Comparison of ENCODE assay signal across 12 cellular contexts in the genomic region with DNA sequence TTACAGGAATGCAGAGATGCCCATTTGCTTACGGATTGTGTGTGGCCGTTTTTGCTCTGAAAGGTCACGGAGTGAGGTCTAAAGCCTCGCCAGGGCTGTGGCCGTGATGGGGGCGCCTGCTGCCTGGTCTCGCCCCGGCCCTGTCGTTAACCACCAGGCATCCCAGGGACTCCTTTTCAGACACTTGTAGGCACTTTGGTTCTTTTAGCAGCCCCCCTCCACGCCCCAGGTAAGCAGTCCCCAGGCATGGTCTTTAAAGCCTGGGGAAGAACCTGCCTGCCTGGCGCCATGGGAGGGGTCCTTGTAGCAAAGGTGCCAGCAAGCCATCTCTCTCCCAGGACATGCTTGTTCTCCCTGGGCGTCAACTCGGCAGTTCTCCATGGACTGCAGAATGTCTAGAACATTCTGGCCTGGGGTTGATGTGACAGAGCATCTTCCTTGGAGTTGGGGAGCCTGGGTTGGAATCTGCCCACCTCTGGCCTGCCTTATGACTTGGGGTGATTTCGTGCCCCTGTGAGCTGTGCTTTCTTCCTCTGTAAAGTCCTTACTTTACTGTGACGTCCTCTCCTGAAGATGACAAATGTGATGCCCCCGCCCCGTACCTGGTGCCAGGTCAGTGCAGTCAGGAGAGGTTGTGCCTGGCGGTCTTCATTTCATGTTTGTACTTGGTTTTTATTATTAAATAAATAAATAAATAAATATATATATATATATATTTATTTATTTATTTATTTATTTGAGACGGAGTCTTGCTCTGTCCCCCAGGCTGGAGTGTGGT. TPM values are rescaled to one million over a fixed set of nuclear protein-coding genes. Genes with fewer than 3 reads are reported as not detected.
DNase-seq lines count a peak whose midpoint lies in the region; ATAC-seq and TF ChIP-seq lines count a peak whose summit lies in the region.
"Had no signal": no experiment of that assay in that cellular context is flagged by ENCODE, and none has a peak within 500 bp of the region (broad histone marks: within the 10 kb centered on the region; RNA-seq: fewer than 3 reads in every experiment).

No MANE protein-coding gene starts in this region.

- H3K4me3 Mint-ChIP-seq in central memory CD8-positive, alpha-beta T cell, result peak overlapping the region; percentile 65
- H3K4me3 Mint-ChIP-seq: nephron had no signal

- TF ChIP-seq CTCF in upper lobe of right lung (IDR thresholded peaks at IDR 0.05), result no peak

- no peaks in the 10 kb centered on the region for H3K9me3 Mint-ChIP-seq in central memory CD8-positive, alpha-beta T cell
- H3K9me3 Mint-ChIP-seq: nephron had no signal

- intact Hi-C loops in Right ventricle myocardium inferior (cut with DNase I), result no loop called here
- intact Hi-C loops in cardiac septum (cut with DNase I), result no loop called here
- intact Hi-C loops in upper lobe of right lung (cut with DNase I), result no loop called here

- peaks cover 5% of the 10 kb centered on the region for H3K36me3 Mint-ChIP-seq in central memory CD8-positive, alpha-beta T cell (ENCODE audit: insufficient read depth)

- H3K27ac ChIP-seq in upper lobe of right lung, result no peak overlapping the region
- H3K27ac ChIP-seq: RWPE1, VCaP had no signal

- ATAC-seq in Right ventricle myocardium inferior (no peak), upper lobe of right lung (no peak)
- ATAC-seq in central memory CD8-positive, alpha-beta T cell (replicated peaks; ENCODE audit: extremely low read depth, poor library complexity, severe bottlenecking), result no peak

- H3K27me3 ChIP-seq in upper lobe of right lung, result no peaks in the 10 kb centered on the region

- H3K4me3 ChIP-seq in upper lobe of right lung, result no peak overlapping the region

- H3K9me3 ChIP-seq in upper lobe of right lung, result no peaks in the 10 kb centered on the region

- no peak overlapping the region for H3K27ac Mint-ChIP-seq in central memory CD8-positive, alpha-beta T cell (ENCODE audit: low read depth)
- H3K27ac Mint-ChIP-seq: nephron had no signal

- H3K4me1 Mint-ChIP-seq in central memory CD8-positive, alpha-beta T cell, result peaks cover 8% of the 10 kb centered on the region

- H3K27me3 Mint-ChIP-seq in central memory CD8-positive, alpha-beta T cell, result no peaks in the 10 kb centered on the region

- H3K36me3 ChIP-seq in upper lobe of right lung, result peaks cover 11% of the 10 kb centered on the region

- H3K4me1 ChIP-seq in upper lobe of right lung, result peaks cover 27% of the 10 kb centered on the region

- DNase-seq in Right ventricle myocardium inferior (ENCODE audit: missing footprints) (peak; percentile 30), cardiac septum (ENCODE audit: low spot score) (no peak), KG1 (lab: John Stamatoyannopoulos, UW) (peak; percentile 56), upper lobe of right lung (peak; percentile 53), cortex of kidney (lab: John Stamatoyannopoulos, UW) (no peak), DMS53 treated with DMSO at 0.1 percent for 48 hours (lab: John Stamatoyannopoulos, UW; ENCODE audit: unreplicated experiment) (no peak), SKM-1 (lab: John Stamatoyannopoulos, UW; ENCODE audit: unreplicated experiment) (no peak)
- DNase-seq in central memory CD8-positive, alpha-beta T cell (ENCODE audit: low spot score in 2 of 2), result no peak
- DNase-seq: activated gamma-delta T cell had no signal

RNA-seq across cellular contexts. Expression of a gene that starts 5.4 kb away (rescaled TPM):
- 10.5 TPM for total RNA-seq in Right ventricle myocardium inferior
- total RNA-seq in cardiac septum, result 13.9 TPM
- total RNA-seq in upper lobe of right lung, result 23.8 TPM

RNA-seq across cellular contexts. Expression of a gene that starts 32.3 kb away (rescaled TPM):
- total RNA-seq in Right ventricle myocardium inferior, result 0.30 TPM
- total RNA-seq in cardiac septum, result 0.40 TPM
- total RNA-seq in upper lobe of right lung, result 0.81 TPM

Comparison
In these comparisons a context has a peak if more than half of its experiments do, and no peak if none do; other contexts are left out.
1. DNase-seq: peak in Right ventricle myocardium inferior (single experiment), KG1 (single experiment) and upper lobe of right lung (single experiment); none in cardiac septum (single experiment), central memory CD8-positive, alpha-beta T cell (0 of 2), cortex of kidney (single experiment), DMS53 treated with DMSO at 0.1 percent for 48 hours (single experiment) and SKM-1 (single experiment).